ENCODE assay signal across 19 cellular contexts in genomic region chr2:226994775-226995174, GRCh38.
DNase-seq lines count a peak whose midpoint lies in the region; ATAC-seq and TF ChIP-seq lines count a peak whose summit lies in the region.
"Had no signal": no experiment of that assay in that cellular context is flagged by ENCODE, and none has a peak within 500 bp of the region (broad histone marks: within the 10 kb centered on the region; RNA-seq: fewer than 3 reads in every experiment).

No MANE protein-coding gene starts in this region.

- H3K27ac ChIP-seq in H9 (ENCODE audit: insufficient read length, low read depth, low read length): no peak overlapping the region
- no peak overlapping the region for H3K27ac ChIP-seq in parathyroid adenoma
- H3K27ac ChIP-seq: sigmoid colon, tibial artery had no signal

- H2BK5ac ChIP-seq in H9 (ENCODE audit: insufficient read length, low read length): no peak overlapping the region

- H4K91ac ChIP-seq in H9 (ENCODE audit: insufficient read length, low read depth, low read length): no peak overlapping the region

- H3K27me3 Mint-ChIP-seq in activated T-cell treated with anti-CD3 and anti-CD28 coated beads, Interleukin-2, amount 50 U/mL, for 24 hours: no peaks in the 10 kb centered on the region
- H3K27me3 Mint-ChIP-seq in activated T-cell treated with anti-CD3 and anti-CD28 coated beads, Interleukin-2, amount 50 U/mL, for 4 hours (ENCODE audit: low read depth): no peaks in the 10 kb centered on the region
- H3K27me3 Mint-ChIP-seq in H9 (ENCODE audit: low read depth): no peaks in the 10 kb centered on the region
- H3K27me3 Mint-ChIP-seq in activated T-helper 17 cell treated with anti-CD3 and anti-CD28 coated beads, Interleukin-2, amount 50 U/mL, for 72 hours: no peaks in the 10 kb centered on the region
- H3K27me3 Mint-ChIP-seq: activated B cell treated with CpG ODN at 0.5 μM for 24 hours; activated naive CD8-positive, alpha-beta T cell had no signal

- H3K4me1 ChIP-seq in H9 (ENCODE audit: insufficient read depth, low read length) (peaks cover 2% of the 10 kb centered on the region; the same call in 1 of the 2 replicates), parathyroid adenoma (peaks cover 22% of the 10 kb centered on the region)
- H3K4me1 ChIP-seq: sigmoid colon, tibial artery had no signal

- WGBS in H9 (ENCODE audit: extremely low coverage, insufficient read length, low lambda C conversion rate): no CpG with 5 or more reads among the region's 4 CpGs

- ATAC-seq in activated T-cell treated with anti-CD3 and anti-CD28 coated beads, Interleukin-2, amount 50 U/mL, for 4 hours: no peak
- peak; percentile 10 for ATAC-seq in activated T-helper 17 cell treated with anti-CD3 and anti-CD28 coated beads, Interleukin-2, amount 50 U/mL, for 72 hours (replicated peaks)
- ATAC-seq in sciatic nerve: no peak
- no peak for ATAC-seq in HG02623 (IDR thresholded peaks at IDR 0.05; ENCODE audit: unreplicated experiment)
- ATAC-seq: GM23338 had no signal

- no peaks in the 10 kb centered on the region for H3K79me1 ChIP-seq in H9 (ENCODE audit: insufficient read depth, low read depth, low read length, poor library complexity, severe bottlenecking)

- no peak overlapping the region for H3K4me3 ChIP-seq in parathyroid adenoma (ENCODE audit: low read depth, low read length)
- H3K4me3 ChIP-seq: GM23338, sigmoid colon, tibial artery had no signal

- TF ChIP-seq CTCF in H9 (conservative IDR thresholded peaks at IDR 0.05): peak; percentile 53
- TF ChIP-seq CTCF in parathyroid adenoma (IDR thresholded peaks at IDR 0.05): peak; percentile 25

- peaks cover 22% of the 10 kb centered on the region for H3K4me1 Mint-ChIP-seq in activated T-cell treated with anti-CD3 and anti-CD28 coated beads, Interleukin-2, amount 50 U/mL, for 24 hours (ENCODE audit: low read depth)
- H3K4me1 Mint-ChIP-seq in activated T-cell treated with anti-CD3 and anti-CD28 coated beads, Interleukin-2, amount 50 U/mL, for 4 hours (ENCODE audit: low read depth): peaks cover 14% of the 10 kb centered on the region
- H3K4me1 Mint-ChIP-seq in H9: no peaks in the 10 kb centered on the region
- H3K4me1 Mint-ChIP-seq in activated T-helper 17 cell treated with anti-CD3 and anti-CD28 coated beads, Interleukin-2, amount 50 U/mL, for 72 hours: peaks cover 18% of the 10 kb centered on the region
- H3K4me1 Mint-ChIP-seq: activated B cell treated with CpG ODN at 0.5 μM for 24 hours, GM23338, nephron had no signal

- no peak overlapping the region for H4K5ac ChIP-seq in H9 (ENCODE audit: insufficient read length, low read depth, low read length)

- DNase-seq in activated T-cell treated with anti-CD3 and anti-CD28 coated beads, Interleukin-2, amount 50 U/mL, for 24 hours: no peak
- DNase-seq in activated T-cell treated with anti-CD3 and anti-CD28 coated beads, Interleukin-2, amount 50 U/mL, for 4 hours: no peak
- DNase-seq in H9 (no peak), sciatic nerve (ENCODE audit: low spot score) (no peak), pons (ENCODE audit: low spot score) (no peak)
- DNase-seq: activated B cell treated with CpG ODN at 0.5 μM for 24 hours; activated CD8-positive, alpha-beta memory T cell treated with anti-CD3 and anti-CD28 coated beads, Interleukin-2, amount 50 U/mL, for 4 hours; Calu3; immature natural killer cell; mammary epithelial cell; NCI-H1436 treated with DMSO at 0.1 percent for 48 hours; sigmoid colon; tibial artery had no signal

- no peak overlapping the region for H2AK5ac ChIP-seq in H9 (ENCODE audit: insufficient read length, low read length)

- no peak overlapping the region for H3K23ac ChIP-seq in H9 (ENCODE audit: insufficient read length, low read depth, low read length)

- no peak overlapping the region for H2BK120ac ChIP-seq in H9 (ENCODE audit: low read depth, low read length, poor library complexity, severe bottlenecking)

- peak overlapping the region; percentile 78 for H3K27ac Mint-ChIP-seq in activated T-cell treated with anti-CD3 and anti-CD28 coated beads, Interleukin-2, amount 50 U/mL, for 24 hours
- no peak overlapping the region for H3K27ac Mint-ChIP-seq in H9
- no peak overlapping the region for H3K27ac Mint-ChIP-seq in activated T-helper 17 cell treated with anti-CD3 and anti-CD28 coated beads, Interleukin-2, amount 50 U/mL, for 72 hours
- H3K27ac Mint-ChIP-seq: activated B cell treated with CpG ODN at 0.5 μM for 24 hours; activated naive CD8-positive, alpha-beta T cell; GM23338; immature natural killer cell; nephron had no signal

- H4K20me1 ChIP-seq in H9 (ENCODE audit: control insufficient read depth, insufficient read depth, insufficient read length): no peaks in the 10 kb centered on the region

- no peak overlapping the region for H3T11ph ChIP-seq in H9 (ENCODE audit: low read length)

- no peak overlapping the region for H2BK15ac ChIP-seq in H9 (ENCODE audit: low read depth, low read length)

- H3K36me3 ChIP-seq in parathyroid adenoma (ENCODE audit: control insufficient read depth, insufficient read depth, low read length): no peaks in the 10 kb centered on the region

- no peak overlapping the region for H3K4ac ChIP-seq in H9 (ENCODE audit: low read depth, low read length)

- H3K4me2 ChIP-seq in H9 (ENCODE audit: insufficient read depth, insufficient read length, low read length): no peak overlapping the region
- no peak overlapping the region for H3K4me2 ChIP-seq in parathyroid adenoma (ENCODE audit: low read length)
- H3K4me2 ChIP-seq: GM23338 had no signal

- H2AFZ ChIP-seq in H9 (ENCODE audit: low read length) (no peak overlapping the region), parathyroid adenoma (no peak overlapping the region)
- H2AFZ ChIP-seq: GM23338 had no signal

- H4K8ac ChIP-seq in H9 (replicated peaks; ENCODE audit: insufficient read length, low read depth, low read length): no peak overlapping the region

- H3K23me2 ChIP-seq in H9 (ENCODE audit: insufficient read length, low read depth, low read length, poor library complexity, severe bottlenecking): no peaks in the 10 kb centered on the region

- H3K9me3 Mint-ChIP-seq in activated T-cell treated with anti-CD3 and anti-CD28 coated beads, Interleukin-2, amount 50 U/mL, for 24 hours: peaks cover 7% of the 10 kb centered on the region
- peaks cover 6% of the 10 kb centered on the region for H3K9me3 Mint-ChIP-seq in activated T-cell treated with anti-CD3 and anti-CD28 coated beads, Interleukin-2, amount 50 U/mL, for 4 hours
- no peaks in the 10 kb centered on the region for H3K9me3 Mint-ChIP-seq in H9
- H3K9me3 Mint-ChIP-seq in activated T-helper 17 cell treated with anti-CD3 and anti-CD28 coated beads, Interleukin-2, amount 50 U/mL, for 72 hours: no peaks in the 10 kb centered on the region
- H3K9me3 Mint-ChIP-seq: activated B cell treated with CpG ODN at 0.5 μM for 24 hours, GM23338, nephron had no signal

- peaks cover 76% of the 10 kb centered on the region for H3K36me3 Mint-ChIP-seq in activated T-cell treated with anti-CD3 and anti-CD28 coated beads, Interleukin-2, amount 50 U/mL, for 24 hours (ENCODE audit: low read depth)
- H3K36me3 Mint-ChIP-seq in activated T-cell treated with anti-CD3 and anti-CD28 coated beads, Interleukin-2, amount 50 U/mL, for 4 hours (ENCODE audit: insufficient read depth): peaks cover 54% of the 10 kb centered on the region
- H3K36me3 Mint-ChIP-seq in H9 (ENCODE audit: insufficient read depth in 1 of 3, low read depth in 3 of 3): peaks cover 1 to 18% (median 6%) of the 10 kb centered on the region in 3 experiments; a peak in 5 of 7 replicates
- H3K36me3 Mint-ChIP-seq in activated T-helper 17 cell treated with anti-CD3 and anti-CD28 coated beads, Interleukin-2, amount 50 U/mL, for 72 hours (ENCODE audit: low read depth): peaks cover 42% of the 10 kb centered on the region

- no peak overlapping the region for H3K56ac ChIP-seq in H9 (ENCODE audit: insufficient read length, low read depth, low read length)

- H3K9me3 ChIP-seq in H9 (ENCODE audit: control insufficient read depth, low read depth, low read length) (no peaks in the 10 kb centered on the region), parathyroid adenoma (ENCODE audit: control insufficient read depth, low read length) (no peaks in the 10 kb centered on the region)
- H3K9me3 ChIP-seq: sigmoid colon, tibial artery had no signal

- H2BK12ac ChIP-seq in H9 (ENCODE audit: insufficient read length, low read depth, low read length): no peak overlapping the region

- no peaks in the 10 kb centered on the region for H3K79me2 ChIP-seq in H9 (ENCODE audit: insufficient read depth, low read length)
- H3K79me2 ChIP-seq in parathyroid adenoma: no peaks in the 10 kb centered on the region

- no peaks in the 10 kb centered on the region for H3K27me3 ChIP-seq in H9 (ENCODE audit: insufficient read depth, low read length)
- no peaks in the 10 kb centered on the region for H3K27me3 ChIP-seq in parathyroid adenoma (ENCODE audit: control insufficient read depth, insufficient read depth, low read length)
- H3K27me3 ChIP-seq: sigmoid colon, tibial artery had no signal

- H3K18ac ChIP-seq in H9 (ENCODE audit: insufficient read length, low read depth, low read length): no peak overlapping the region

- no peak overlapping the region for H3K9ac ChIP-seq in H9 (ENCODE audit: extremely low read depth, insufficient read length, low read length)
- H3K9ac ChIP-seq in parathyroid adenoma: no peak overlapping the region

- H2BK20ac ChIP-seq in H9 (ENCODE audit: low read depth, low read length, poor library complexity, severe bottlenecking): no peak overlapping the region

- H3K4me3 Mint-ChIP-seq in activated T-cell treated with anti-CD3 and anti-CD28 coated beads, Interleukin-2, amount 50 U/mL, for 24 hours: no peak overlapping the region
- H3K4me3 Mint-ChIP-seq in activated T-cell treated with anti-CD3 and anti-CD28 coated beads, Interleukin-2, amount 50 U/mL, for 4 hours: no peak overlapping the region
- H3K4me3 Mint-ChIP-seq in H9: no peak overlapping the region
- H3K4me3 Mint-ChIP-seq in activated T-helper 17 cell treated with anti-CD3 and anti-CD28 coated beads, Interleukin-2, amount 50 U/mL, for 72 hours: peak overlapping the region; percentile 7
- H3K4me3 Mint-ChIP-seq: activated B cell treated with CpG ODN at 0.5 μM for 24 hours; activated naive CD8-positive, alpha-beta T cell; GM23338; immature natural killer cell; nephron had no signal

- no peak overlapping the region for H3K14ac ChIP-seq in H9 (ENCODE audit: insufficient read depth, low read length)

- intact Hi-C loops in sciatic nerve (cut with DNase I): loop anchor here (10.0 kb wide), 1 partner anchor 1330 kb away; no protein-coding TSS in a partner anchor
